ENCODE assay signal across 8 cellular contexts in genomic region chr5:7869474-7870136, GRCh38. TPM values are rescaled to one million over a fixed set of nuclear protein-coding genes. Genes with fewer than 3 reads are reported as not detected.
DNase-seq lines count a peak whose midpoint lies in the region; ATAC-seq, FAIRE-seq and TF ChIP-seq lines count a peak whose summit lies in the region.

No MANE protein-coding gene starts in this region.

- peak overlapping the region; percentile 85 for H3K27ac Mint-ChIP-seq in activated CD8-positive, alpha-beta T cell treated with anti-CD3 and anti-CD28 coated beads, Interleukin-2, amount 10 ng/mL, durations not matched to agents 7 days and 5 days
- H3K27ac Mint-ChIP-seq in glutamatergic neuron (ENCODE audit: unreplicated experiment): peak overlapping the region; percentile 57

- FAIRE-seq in HTR-8/SVneo (lab: Jason Lieb, UNC): no peak

- POLR2A ChIA-PET in activated CD8-positive, alpha-beta T cell treated with anti-CD3 and anti-CD28 coated beads, Interleukin-2, amount 10 ng/mL, durations not matched to agents 7 days and 5 days (lab: Charles Lee): interaction anchor here (0.6 to 2.3 kb wide), 6 partner anchors 12 to 1462 kb away, joined by 3 to 11 read pairs (median 3); no protein-coding TSS in a partner anchor

- no peaks in the 10 kb centered on the region for H3K27me3 Mint-ChIP-seq in activated CD8-positive, alpha-beta T cell treated with anti-CD3 and anti-CD28 coated beads, Interleukin-2, amount 10 ng/mL, durations not matched to agents 7 days and 5 days (ENCODE audit: low read depth)
- H3K27me3 Mint-ChIP-seq in glutamatergic neuron (ENCODE audit: unreplicated experiment): peaks cover 4% of the 10 kb centered on the region

- no peaks in the 10 kb centered on the region for H3K27me3 ChIP-seq in rectal smooth muscle tissue (ENCODE audit: control insufficient read depth, insufficient read depth, low read length)

- H3K36me3 Mint-ChIP-seq in activated CD8-positive, alpha-beta T cell treated with anti-CD3 and anti-CD28 coated beads, Interleukin-2, amount 10 ng/mL, durations not matched to agents 7 days and 5 days (ENCODE audit: low read depth): peaks cover 51% of the 10 kb centered on the region
- H3K36me3 Mint-ChIP-seq in glutamatergic neuron (ENCODE audit: unreplicated experiment): no peaks in the 10 kb centered on the region

- peak overlapping the region; percentile 47 for H3K9ac ChIP-seq in rectal smooth muscle tissue (ENCODE audit: low read length)

- H3K4me3 ChIP-seq in rectal smooth muscle tissue (ENCODE audit: low read length): peak overlapping the region; percentile 84

- DNase-seq in ELF-1 (ENCODE audit: low read depth, low spot score): peak; percentile 19
- DNase-seq in HTR-8/SVneo (ENCODE audit: insufficient read length, low spot score): peak; percentile 25
- peak; percentile 32 for DNase-seq in activated CD8-positive, alpha-beta T cell treated with anti-CD3 and anti-CD28 coated beads, Interleukin-2, amount 10 ng/mL, durations not matched to agents 7 days and 5 days
- DNase-seq in glutamatergic neuron: no peak
- DNase-seq in ureter (ENCODE audit: low spot score): no peak
- no peak for DNase-seq in HuH-7.5 (ENCODE audit: low spot score)

- H3K27ac ChIP-seq in rectal smooth muscle tissue (ENCODE audit: low read depth, low read length): peak overlapping the region; percentile 70

- no peaks in the 10 kb centered on the region for H3K9me3 Mint-ChIP-seq in activated CD8-positive, alpha-beta T cell treated with anti-CD3 and anti-CD28 coated beads, Interleukin-2, amount 10 ng/mL, durations not matched to agents 7 days and 5 days (ENCODE audit: insufficient read depth)
- peaks cover 6% of the 10 kb centered on the region for H3K9me3 Mint-ChIP-seq in glutamatergic neuron (ENCODE audit: unreplicated experiment)

- no peaks in the 10 kb centered on the region for H3K36me3 ChIP-seq in rectal smooth muscle tissue (ENCODE audit: control insufficient read depth, insufficient read depth, low read length)

- peak overlapping the region; percentile 92 for H3K4me3 Mint-ChIP-seq in activated CD8-positive, alpha-beta T cell treated with anti-CD3 and anti-CD28 coated beads, Interleukin-2, amount 10 ng/mL, durations not matched to agents 7 days and 5 days
- peak overlapping the region; percentile 90 for H3K4me3 Mint-ChIP-seq in glutamatergic neuron (ENCODE audit: unreplicated experiment)

- TF ChIP-seq CTCF in glutamatergic neuron (IDR thresholded peaks at IDR 0.05; ENCODE audit: partially characterized antibody, unreplicated experiment): no peak

- H3K4me1 Mint-ChIP-seq in activated CD8-positive, alpha-beta T cell treated with anti-CD3 and anti-CD28 coated beads, Interleukin-2, amount 10 ng/mL, durations not matched to agents 7 days and 5 days (ENCODE audit: low read depth): peaks cover 65% of the 10 kb centered on the region
- peaks cover 12% of the 10 kb centered on the region for H3K4me1 Mint-ChIP-seq in glutamatergic neuron (ENCODE audit: low read depth, unreplicated experiment)

- ATAC-seq in GM21390 (IDR thresholded peaks at IDR 0.05; ENCODE audit: unreplicated experiment): peak; percentile 30
- ATAC-seq in activated CD8-positive, alpha-beta T cell treated with anti-CD3 and anti-CD28 coated beads, Interleukin-2, amount 10 ng/mL, durations not matched to agents 7 days and 5 days: peak; percentile 58

- H3K4me1 ChIP-seq in rectal smooth muscle tissue (ENCODE audit: control insufficient read depth, insufficient read depth, low read length): peaks cover 12% of the 10 kb centered on the region

- CTCF ChIA-PET in activated CD8-positive, alpha-beta T cell treated with anti-CD3 and anti-CD28 coated beads, Interleukin-2, amount 10 ng/mL, durations not matched to agents 7 days and 5 days (lab: Charles Lee): interaction anchor here (1.2 to 6.2 kb wide), 5 partner anchors 8 to 59 kb away, joined by 3 to 37 read pairs (median 8); no protein-coding TSS in a partner anchor

RNA-seq across cellular contexts. Expression of gene MTRR, which starts 0.7 kb away (rescaled TPM):
- 10 to 100 TPM; 39.1 to 49.7 TPM for total RNA-seq in activated CD8-positive, alpha-beta T cell treated with anti-CD3 and anti-CD28 coated beads, Interleukin-2, amount 10 ng/mL, durations not matched to agents 7 days and 5 days
- 37.9 TPM for total RNA-seq in glutamatergic neuron (ENCODE audit: unreplicated experiment)
- 68.7 TPM for total RNA-seq in ureter

RNA-seq across cellular contexts. Expression of gene FASTKD3, which starts 0.8 kb away (rescaled TPM):
- 10 to 100 TPM; 10.8 to 13.8 TPM for total RNA-seq in activated CD8-positive, alpha-beta T cell treated with anti-CD3 and anti-CD28 coated beads, Interleukin-2, amount 10 ng/mL, durations not matched to agents 7 days and 5 days
- 7.4 TPM for total RNA-seq in glutamatergic neuron (ENCODE audit: unreplicated experiment)
- total RNA-seq in ureter: 7.6 TPM

RNA-seq across cellular contexts. Expression of gene CFAP90, which starts 18.7 kb away (rescaled TPM):
- total RNA-seq in activated CD8-positive, alpha-beta T cell treated with anti-CD3 and anti-CD28 coated beads, Interleukin-2, amount 10 ng/mL, durations not matched to agents 7 days and 5 days: not detected
- not detected for total RNA-seq in glutamatergic neuron (ENCODE audit: unreplicated experiment)
- total RNA-seq in ureter: 1.1 TPM

Comparison
In these comparisons a context has a peak if more than half of its experiments do, and no peak if none do; other contexts are left out.
1. DNase-seq: peak in ELF-1 (single experiment), HTR-8/SVneo (single experiment) and activated CD8-positive, alpha-beta T cell treated with anti-CD3 and anti-CD28 coated beads, Interleukin-2, amount 10 ng/mL, durations not matched to agents 7 days and 5 days (single experiment); none in glutamatergic neuron (single experiment), ureter (single experiment) and HuH-7.5 (single experiment).